ENCODE assay signal across 12 cellular contexts in the genomic region with DNA sequence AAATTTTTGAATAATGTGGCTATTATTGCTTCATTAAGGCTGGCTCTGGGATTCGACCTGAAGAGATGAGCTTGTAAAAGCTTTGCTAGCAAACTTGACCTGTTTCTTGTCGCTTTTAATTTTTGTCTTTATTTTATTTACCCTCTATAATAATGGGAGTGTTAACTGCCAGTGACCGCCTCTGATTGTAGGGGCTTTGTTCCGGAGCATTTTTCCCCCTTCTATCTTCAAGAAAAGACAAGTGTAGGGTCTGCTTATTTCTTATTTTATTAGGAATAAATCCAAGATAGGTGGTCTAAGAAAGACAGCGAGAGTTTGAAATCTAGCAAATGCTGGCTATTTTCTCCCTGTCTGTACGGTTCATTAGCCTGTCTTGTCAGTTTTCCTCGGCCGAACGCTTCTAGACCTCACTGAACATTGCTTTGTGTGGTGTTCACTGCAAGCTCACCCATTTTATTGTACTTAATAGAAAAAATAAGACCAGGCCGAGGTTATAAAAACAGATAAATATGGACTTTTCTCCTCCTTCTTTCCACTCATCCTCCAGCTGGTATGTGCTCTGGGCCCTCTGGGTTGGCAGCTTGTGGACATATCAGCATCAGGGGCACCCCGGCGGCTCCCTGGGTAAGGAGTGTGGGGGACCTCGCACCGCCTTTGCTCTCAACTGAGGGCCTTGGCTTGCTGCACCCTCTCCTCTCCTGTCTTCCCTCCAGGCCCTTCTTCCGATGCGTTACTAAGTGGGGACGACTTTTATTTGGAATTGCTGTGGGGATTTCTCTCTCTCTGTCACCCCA. TPM values are rescaled to one million over a fixed set of nuclear protein-coding genes. Genes with fewer than 3 reads are reported as not detected.
DNase-seq lines count a peak whose midpoint lies in the region; ATAC-seq and TF ChIP-seq lines count a peak whose summit lies in the region.
"Had no signal": no experiment of that assay in that cellular context is flagged by ENCODE, and none has a peak within 500 bp of the region (broad histone marks: within the 10 kb centered on the region; RNA-seq: fewer than 3 reads in every experiment).

No MANE protein-coding gene starts in this region.

- peaks cover 57% of the 10 kb centered on the region for H3K4me1 Mint-ChIP-seq in WTC11

- H3K4me3 Mint-ChIP-seq in WTC11, result peak overlapping the region; percentile 68
- H3K4me3 Mint-ChIP-seq: activated CD4-positive, alpha-beta T cell treated with anti-CD3 and anti-CD28 coated beads, Interleukin-2, amount 10 ng/mL, durations not matched to agents 24 days and 14 days had no signal

- H3K27ac ChIP-seq in neural cell (ENCODE audit: low read length) (peak overlapping the region; percentile 8), upper lobe of left lung (peak overlapping the region; percentile 84 to 97 (median 94))

- 39 to 41% methylated on average over 17 of the region's 17 CpGs for WGBS in upper lobe of left lung, 2 donors

- TF ChIP-seq CTCF in WTC11 (IDR thresholded peaks at IDR 0.05), result no peak
- no peak for TF ChIP-seq CTCF in fibroblast of pulmonary artery (IDR thresholded peaks at IDR 0.05; ENCODE audit: low read length, missing control alignments)
- no peak for TF ChIP-seq CTCF in neural cell (IDR thresholded peaks at IDR 0.05; ENCODE audit: poor library complexity, severe bottlenecking)
- no peak for TF ChIP-seq CTCF in upper lobe of left lung (IDR thresholded peaks at IDR 0.05)

- no peak overlapping the region for H2AFZ ChIP-seq in neural cell (ENCODE audit: low read depth, low read length)

- H4K20me1 ChIP-seq in neural cell (ENCODE audit: insufficient read depth), result no peaks in the 10 kb centered on the region

- CTCF ChIA-PET in WTC11 (lab: Charles Lee), result interaction anchor here (0.8 to 4.9 kb wide), 4 partner anchors 9 to 178 kb away, joined by 3 to 37 read pairs (median 28); a partner anchor contains a TSS

- H3K27ac Mint-ChIP-seq in WTC11, result no peak overlapping the region
- H3K27ac Mint-ChIP-seq: activated CD4-positive, alpha-beta T cell treated with anti-CD3 and anti-CD28 coated beads, Interleukin-2, amount 10 ng/mL, durations not matched to agents 24 days and 14 days had no signal

- H3K27me3 Mint-ChIP-seq in WTC11 (ENCODE audit: low read depth), result peaks cover 99% of the 10 kb centered on the region

- POLR2A ChIA-PET in WTC11 (lab: Charles Lee), result no interaction called here

- DNase-seq in WTC11 (ENCODE audit: low spot score) (peak; percentile 21), fibroblast of pulmonary artery (ENCODE audit: low read depth) (no peak), upper lobe of left lung (peak in 1 of 2 donors; percentile 15)
- DNase-seq in stimulated activated CD4-positive, alpha-beta T cell treated with anti-CD3 and anti-CD28 coated beads, Interleukin-12 subunit alpha, Interleukin-12 subunit beta, amount 100 ng/mL, for 4 hours, result no peak
- no peak for DNase-seq in stimulated activated naive CD4-positive, alpha-beta T cell treated with Interleukin-2 at 50 U/mL for 16 hours (lab: John Stamatoyannopoulos, UW)
- DNase-seq: activated CD4-positive, alpha-beta T cell treated with anti-CD3 and anti-CD28 coated beads, Interleukin-2, amount 10 ng/mL, durations not matched to agents 24 days and 14 days; activated gamma-delta T cell; effector CD8-positive, alpha-beta T cell; NCI-H1048 had no signal

- H3K9me2 ChIP-seq in neural cell (ENCODE audit: insufficient read depth, low read length), result no peaks in the 10 kb centered on the region

- H3K4me1 ChIP-seq in upper lobe of left lung, result peaks cover 0 to 22% (median 4%) of the 10 kb centered on the region in 4 donors

- H3K4me3 ChIP-seq in fibroblast of pulmonary artery (replicated peaks; ENCODE audit: low read depth, low read length) (peak overlapping the region; percentile 5), neural cell (ENCODE audit: low read length) (peak overlapping the region; percentile 86), upper lobe of left lung (peak overlapping the region; percentile 16 to 61 (median 31))

- TF ChIP-seq EP300 in neural cell (conservative IDR thresholded peaks at IDR 0.05; ENCODE audit: poor library complexity, severe bottlenecking) (no peak), upper lobe of left lung (IDR thresholded peaks at IDR 0.05) (no peak)

- H3K36me3 ChIP-seq in neural cell (ENCODE audit: insufficient read depth, low read length) (no peaks in the 10 kb centered on the region), upper lobe of left lung (peaks cover 0 to 25% (median 3%) of the 10 kb centered on the region in 4 donors)

- H3K79me2 ChIP-seq in neural cell (replicated peaks; ENCODE audit: insufficient read depth, low read length), result peaks cover 92% of the 10 kb centered on the region

- H3K9ac ChIP-seq in neural cell (ENCODE audit: low read length), result peak overlapping the region; percentile 42

- no peaks in the 10 kb centered on the region for H3K9me3 Mint-ChIP-seq in WTC11
- H3K9me3 Mint-ChIP-seq: activated CD4-positive, alpha-beta T cell treated with anti-CD3 and anti-CD28 coated beads, Interleukin-2, amount 10 ng/mL, durations not matched to agents 24 days and 14 days had no signal

- no peak for ATAC-seq in WTC11
- no peak for ATAC-seq in upper lobe of left lung (ENCODE audit: low FRiP score in 2 of 2)
- no peak for ATAC-seq in GM19351 (IDR thresholded peaks at IDR 0.05; ENCODE audit: unreplicated experiment)
- ATAC-seq: SK-N-SH treated with all-trans-retinoic acid at 6 μM for 48 hours had no signal

- no peaks in the 10 kb centered on the region for H3F3A ChIP-seq in neural cell (ENCODE audit: insufficient read depth, low read length, poor library complexity, severe bottlenecking)

- no peak overlapping the region for H3K4me2 ChIP-seq in neural cell (ENCODE audit: low read length)

- no peaks in the 10 kb centered on the region for H3K36me3 Mint-ChIP-seq in WTC11

- TF ChIP-seq RAD21 in neural cell (conservative IDR thresholded peaks at IDR 0.05), result no peak

- H3K9me3 ChIP-seq in neural cell (ENCODE audit: low read length) (no peaks in the 10 kb centered on the region), upper lobe of left lung (no peaks in the 10 kb centered on the region)

- no peak for TF ChIP-seq POLR2A in upper lobe of left lung (IDR thresholded peaks at IDR 0.05)

- H3K27me3 ChIP-seq in neural cell (ENCODE audit: insufficient read depth, low read depth, low read length), result peaks cover 17% of the 10 kb centered on the region
- peaks cover 0 to 12% (median 5%) of the 10 kb centered on the region in 4 donors for H3K27me3 ChIP-seq in upper lobe of left lung

TF ChIP-seq in WTC11, 78 proteins besides CTCF, POLR2A, EP300 and RAD21:
- TF ChIP-seq JUN (CRISPR knock-in tag; IDR thresholded peaks at IDR 0.05) (no peak), NFE2L1 (CRISPR knock-in tag; IDR thresholded peaks at IDR 0.05) (no peak), NR2C2 (CRISPR knock-in tag; IDR thresholded peaks at IDR 0.05) (no peak), RELA (CRISPR knock-in tag; IDR thresholded peaks at IDR 0.05; ENCODE audit: borderline replicate concordance) (no peak), EMX1 (CRISPR knock-in tag; IDR thresholded peaks at IDR 0.05) (no peak), ZNF263 (CRISPR knock-in tag; IDR thresholded peaks at IDR 0.05; ENCODE audit: low read depth) (no peak), ZNF416 (CRISPR knock-in tag; IDR thresholded peaks at IDR 0.05) (no peak), GABPB1 (CRISPR knock-in tag; IDR thresholded peaks at IDR 0.05) (no peak)
- TF ChIP-seq, protein P1, sequence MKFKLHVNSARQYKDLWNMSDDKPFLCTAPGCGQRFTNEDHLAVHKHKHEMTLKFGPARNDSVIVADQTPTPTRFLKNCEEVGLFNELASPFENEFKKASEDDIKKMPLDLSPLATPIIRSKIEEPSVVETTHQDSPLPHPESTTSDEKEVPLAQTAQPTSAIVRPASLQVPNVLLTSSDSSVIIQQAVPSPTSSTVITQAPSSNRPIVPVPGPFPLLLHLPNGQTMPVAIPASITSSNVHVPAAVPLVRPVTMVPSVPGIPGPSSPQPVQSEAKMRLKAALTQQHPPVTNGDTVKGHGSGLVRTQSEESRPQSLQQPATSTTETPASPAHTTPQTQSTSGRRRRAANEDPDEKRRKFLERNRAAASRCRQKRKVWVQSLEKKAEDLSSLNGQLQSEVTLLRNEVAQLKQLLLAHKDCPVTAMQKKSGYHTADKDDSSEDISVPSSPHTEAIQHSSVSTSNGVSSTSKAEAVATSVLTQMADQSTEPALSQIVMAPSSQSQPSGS (CRISPR knock-in tag; IDR thresholded peaks at IDR 0.05; ENCODE audit: borderline replicate concordance, low read depth), result no peak

TF ChIP-seq in neural cell, 6 proteins besides CTCF, POLR2A, EP300 and RAD21:
- no peak for TF ChIP-seq EZH2 (IDR thresholded peaks at IDR 0.05; ENCODE audit: borderline replicate concordance, insufficient read depth, low read length, poor library complexity, severe bottlenecking)

RNA-seq across cellular contexts. Expression of a gene that starts 8.5 kb away (rescaled TPM):
- total RNA-seq in WTC11 (2021) (0.30 to 0.48 TPM (median 0.39 TPM) in 3 replicates), upper lobe of left lung (10 to 100 TPM; 23.1 to 43.9 (median 30.0) TPM)
- polyA plus RNA-seq in neural cell, result 40.5 and 46.5 TPM in 2 replicates
- polyA minus RNA-seq in neural cell, result 87.2 and 89.4 TPM in 2 replicates
- total RNA-seq: activated CD4-positive, alpha-beta T cell treated with anti-CD3 and anti-CD28 coated beads, Interleukin-2, amount 10 ng/mL, durations not matched to agents 24 days and 14 days had no signal

Comparison
In these comparisons a context has a peak if more than half of its experiments do, and no peak if none do; other contexts are left out.
1. H3K4me3 ChIP-seq: peak in every context shown above with its lines; median percentile 86 in neural cell; 31 in upper lobe of left lung; 5 in fibroblast of pulmonary artery.
2. RNA of a gene that starts 8.5 kb away (total RNA-seq): 23.1 to 43.9 TPM in upper lobe of left lung; 0.30 to 0.48 TPM in WTC11; every median in the first group is over 10 times any median in the second.